Comparison of ENCODE assay signal across 19 cellular contexts in the genomic region with DNA sequence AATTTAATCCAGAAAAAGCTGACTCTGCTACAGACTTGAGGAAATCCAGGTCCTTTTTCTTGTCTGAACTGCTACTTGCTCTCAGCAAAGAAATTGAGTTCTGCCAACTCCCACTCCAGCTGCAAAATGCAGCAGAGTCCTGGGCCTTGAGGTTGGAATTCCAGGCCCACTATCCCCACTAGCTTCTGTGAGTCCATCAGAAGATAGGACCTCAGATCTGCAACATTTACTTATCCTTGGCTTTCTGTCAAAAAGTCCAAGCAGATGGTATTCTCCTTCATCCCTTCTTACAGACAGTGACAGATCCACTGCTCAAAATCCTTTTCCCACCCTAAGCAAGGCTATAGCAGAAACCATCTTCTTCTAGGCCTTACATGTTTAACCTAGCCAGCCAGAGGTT.
DNase-seq lines count a peak whose midpoint lies in the region; ATAC-seq and TF ChIP-seq lines count a peak whose summit lies in the region.
"Had no signal": no experiment of that assay in that cellular context is flagged by ENCODE, and none has a peak within 500 bp of the region (broad histone marks: within the 10 kb centered on the region; RNA-seq: fewer than 3 reads in every experiment).

No MANE protein-coding gene starts in this region.

- ATAC-seq in Panc1 (0 out of 2 replicates have a peak, but pooled peaks have one; percentile 30), lower lobe of right lung (no peak), psoas muscle (peak; percentile 11 to 31 (median 22)), GM19324 (IDR thresholded peaks at IDR 0.05; ENCODE audit: low FRiP score, unreplicated experiment) (no peak)
- no peak for ATAC-seq in effector memory CD8-positive, alpha-beta T cell (replicated peaks)
- ATAC-seq: K562 had no signal

- H3K27me3 Mint-ChIP-seq in effector memory CD8-positive, alpha-beta T cell: peaks cover 0 to 10% of the 10 kb centered on the region in 2 donors
- H3K27me3 Mint-ChIP-seq: activated naive CD8-positive, alpha-beta T cell treated with anti-CD3 and anti-CD28 coated beads, Interleukin-2, amount 10 ng/mL, durations not matched to agents 7 days and 5 days had no signal

- peaks cover 2 to 14% of the 10 kb centered on the region in 2 donors for H3K9me3 Mint-ChIP-seq in effector memory CD8-positive, alpha-beta T cell

- no peak overlapping the region for H3K9ac ChIP-seq in BLaER1 treated with 17β-estradiol and CSF1 and Interleukin-3, amounts not matched to agents 10 nM and 100 nM

- peak overlapping the region in 10 of 11 experiments; percentile 77 to 100 (median 96); a peak in 15 of 22 replicates for H3K4me2 ChIP-seq in BLaER1 treated with 17β-estradiol and CSF1 and Interleukin-3, amounts not matched to agents 10 nM and 100 nM
- H3K4me2 ChIP-seq: GM23338 had no signal

- no peaks in the 10 kb centered on the region for H3K36me3 Mint-ChIP-seq in effector memory CD8-positive, alpha-beta T cell (ENCODE audit: insufficient read depth)

- no peak overlapping the region for H3K27ac Mint-ChIP-seq in effector memory CD8-positive, alpha-beta T cell
- H3K27ac Mint-ChIP-seq: activated naive CD8-positive, alpha-beta T cell treated with anti-CD3 and anti-CD28 coated beads, Interleukin-2, amount 10 ng/mL, durations not matched to agents 7 days and 5 days; GM23338 had no signal

- POLR2A ChIA-PET in Panc1 (lab: Charles Lee): no interaction called here

- H3K9me3 ChIP-seq in BLaER1 treated with 17β-estradiol and CSF1 and Interleukin-3, amounts not matched to agents 10 nM and 100 nM (replicated peaks in 1 of 11): peaks cover 30 to 50% (median 40%) of the 10 kb centered on the region in 11 experiments
- H3K9me3 ChIP-seq in Panc1 (ENCODE audit: control insufficient read depth, insufficient read depth, low read depth, low read length): peaks cover 11% of the 10 kb centered on the region; the same call in 1 of the 2 replicates
- H3K9me3 ChIP-seq in lower lobe of right lung: peaks cover 16% of the 10 kb centered on the region
- peaks cover 20% of the 10 kb centered on the region for H3K9me3 ChIP-seq in psoas muscle
- H3K9me3 ChIP-seq: testis had no signal

- H4K20me1 ChIP-seq in BLaER1 treated with 17β-estradiol and CSF1 and Interleukin-3, amounts not matched to agents 10 nM and 100 nM: no peaks in the 10 kb centered on the region

- peak overlapping the region in 7 of 11 experiments; percentile 89 to 96 (median 92); a peak in 6 of 22 replicates for H3K27ac ChIP-seq in BLaER1 treated with 17β-estradiol and CSF1 and Interleukin-3, amounts not matched to agents 10 nM and 100 nM
- peak overlapping the region; percentile 18; the same call in 1 of the 2 replicates for H3K27ac ChIP-seq in Panc1 (ENCODE audit: low read length)
- H3K27ac ChIP-seq in lower lobe of right lung: peak overlapping the region; percentile 86
- peak overlapping the region; percentile 96 for H3K27ac ChIP-seq in psoas muscle

- H3K36me3 ChIP-seq in BLaER1 treated with 17β-estradiol and CSF1 and Interleukin-3, amounts not matched to agents 10 nM and 100 nM: peaks cover 0 to 5% (median 0%) of the 10 kb centered on the region in 11 experiments; a peak in 1 of 22 replicates
- H3K36me3 ChIP-seq in Panc1 (ENCODE audit: control insufficient read depth, insufficient read depth, low read length): no peaks in the 10 kb centered on the region
- no peaks in the 10 kb centered on the region for H3K36me3 ChIP-seq in lower lobe of right lung
- H3K36me3 ChIP-seq in psoas muscle (ENCODE audit: insufficient read depth in 1 of 2, low read depth in 1 of 2): no peaks in the 10 kb centered on the region

- DNase-seq in Panc1 (ENCODE audit: low read depth, low spot score): no peak
- DNase-seq in lower lobe of right lung: no peak
- DNase-seq in psoas muscle: no peak
- no peak for DNase-seq in stimulated activated CD4-positive, alpha-beta T cell treated with anti-CD3 and anti-CD28 coated beads, Interleukin-2, amount 100 ng/mL, for 48 hours
- DNase-seq in effector memory CD8-positive, alpha-beta T cell: no peak
- DNase-seq in H4 (ENCODE audit: low spot score): no peak
- DNase-seq: activated CD4-positive, alpha-beta T cell treated with anti-CD3 and anti-CD28 coated beads for 4 hours; activated naive CD8-positive, alpha-beta T cell treated with anti-CD3 and anti-CD28 coated beads, Interleukin-2, amount 10 ng/mL, durations not matched to agents 7 days and 5 days; cortex of kidney; NCI-H187; NCI-H774; OCI-M1; SHP77; testis had no signal

- CTCF ChIA-PET in Panc1 (lab: Charles Lee): interaction anchor here (0.5 kb wide), 1 partner anchor 324 kb away, joined by 3 read pairs; no protein-coding TSS in a partner anchor

- intact Hi-C loops in Panc1 (cut with micrococcal nuclease; ENCODE audit: unreplicated experiment): loop anchor here (5.0 kb wide), 1 partner anchor 98 kb away; no protein-coding TSS in a partner anchor
- intact Hi-C loops in lower lobe of right lung (cut with DNase I): no loop called here
- intact Hi-C loops in psoas muscle (cut with DNase I): loop anchor here (1.0 to 5.0 kb wide), 3 partner anchors 48 to 99 kb away; no protein-coding TSS in a partner anchor

- peaks cover 7 to 14% of the 10 kb centered on the region in 2 donors for H3K4me1 Mint-ChIP-seq in effector memory CD8-positive, alpha-beta T cell (ENCODE audit: low read depth in 2 of 2)

- H3K4me1 ChIP-seq in BLaER1 treated with 17β-estradiol and CSF1 and Interleukin-3, amounts not matched to agents 10 nM and 100 nM: peaks cover 43 to 53% (median 49%) of the 10 kb centered on the region in 10 experiments
- H3K4me1 ChIP-seq in Panc1 (ENCODE audit: control insufficient read depth, insufficient read depth, low read length): peaks cover 8% of the 10 kb centered on the region
- peaks cover 51% of the 10 kb centered on the region for H3K4me1 ChIP-seq in lower lobe of right lung
- H3K4me1 ChIP-seq in psoas muscle: peaks cover 36% of the 10 kb centered on the region

- H3K4me3 ChIP-seq in BLaER1 treated with 17β-estradiol and CSF1 and Interleukin-3, amounts not matched to agents 10 nM and 100 nM: no peak overlapping the region
- H3K4me3 ChIP-seq in Panc1 (ENCODE audit: low read depth in 2 of 2, low read length in 2 of 2) (no peak overlapping the region), lower lobe of right lung (no peak overlapping the region), psoas muscle (no peak overlapping the region)
- H3K4me3 ChIP-seq: GM23338, K562, testis had no signal

- no TSS peak for BruUV-seq in Panc1 (replicated peaks; lab: Mats Ljungman, UMichigan)

- in situ Hi-C loops in Panc1 (cut with HindIII; ENCODE audit: low pct_unique_long_range_greater_than_20kb, low sequenced_read_pairs): no loop called here

- H3K27me3 ChIP-seq in BLaER1 treated with 17β-estradiol and CSF1 and Interleukin-3, amounts not matched to agents 10 nM and 100 nM: no peaks in the 10 kb centered on the region
- H3K27me3 ChIP-seq in Panc1 (ENCODE audit: control insufficient read depth, insufficient read depth, low read length): no peaks in the 10 kb centered on the region
- no peaks in the 10 kb centered on the region for H3K27me3 ChIP-seq in lower lobe of right lung (ENCODE audit: low read depth)
- H3K27me3 ChIP-seq in psoas muscle (ENCODE audit: insufficient read depth in 3 of 3, low read length in 2 of 3): no peaks in the 10 kb centered on the region
- H3K27me3 ChIP-seq: testis had no signal

- TF ChIP-seq CTCF in Panc1 (IDR thresholded peaks at IDR 0.05) (no peak), lower lobe of right lung (IDR thresholded peaks at IDR 0.05) (no peak), psoas muscle (IDR thresholded peaks at IDR 0.05) (no peak)

- H3K4me3 Mint-ChIP-seq in effector memory CD8-positive, alpha-beta T cell: no peak overlapping the region
- H3K4me3 Mint-ChIP-seq: activated naive CD8-positive, alpha-beta T cell treated with anti-CD3 and anti-CD28 coated beads, Interleukin-2, amount 10 ng/mL, durations not matched to agents 7 days and 5 days; CD14-positive monocyte; GM23338 had no signal

Comparison
In these comparisons a context has a peak if more than half of its experiments do, and no peak if none do; other contexts are left out.
1. H3K27ac ChIP-seq: peak in every context shown above with its lines; median percentile 96 in psoas muscle; 92 in BLaER1 treated with 17β-estradiol and CSF1 and Interleukin-3, amounts not matched to agents 10 nM and 100 nM; 86 in lower lobe of right lung; 18 in Panc1.
2. ATAC-seq: peak in Panc1 (single experiment) and psoas muscle (4 of 4); none in lower lobe of right lung (0 of 2), GM19324 (single experiment) and effector memory CD8-positive, alpha-beta T cell (single experiment).